1 cellular context compared by ENCODE assay signal in genomic region chr14:28676481-28676880, GRCh38.
TF ChIP-seq lines count a peak whose summit lies in the region.

No MANE protein-coding gene starts in this region.

TF ChIP-seq in IMR-90, 13 proteins besides CTCF, POLR2A, EP300 and RAD21 (continued from another document):
- TF ChIP-seq USF2 (IDR thresholded peaks at IDR 0.05; ENCODE audit: low read depth, low read length) (no peak), FOS (IDR thresholded peaks at IDR 0.05; ENCODE audit: low read depth, low read length) (no peak), SMC3 (IDR thresholded peaks at IDR 0.05; ENCODE audit: low read depth, low read length) (no peak), CHD1 (IDR thresholded peaks at IDR 0.05; ENCODE audit: low read depth, low read length) (no peak), NFE2L2 (IDR thresholded peaks at IDR 0.05; ENCODE audit: low read depth, low read length) (no peak)
TF ChIP-seq in IMR-90: peak in this region for 0.
